In the genomic region with DNA sequence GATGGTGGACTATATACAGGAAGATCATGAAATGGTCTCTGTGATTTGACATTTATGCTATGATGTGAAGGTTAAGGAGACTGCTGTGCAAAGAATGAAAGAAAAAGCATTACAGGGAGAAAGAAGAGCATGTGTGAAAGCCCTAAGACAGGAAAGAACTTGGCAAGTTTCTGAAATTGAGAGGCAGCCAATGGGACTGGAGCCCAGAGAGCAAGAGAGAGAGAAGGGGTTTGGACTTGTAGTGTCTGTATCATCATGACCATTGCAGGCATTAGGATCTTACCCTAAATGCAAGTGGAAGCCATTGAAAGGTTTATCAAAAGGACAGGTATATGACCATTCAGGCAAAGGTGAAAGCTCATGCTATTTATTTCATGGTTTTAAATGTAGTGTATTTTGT, we compare ENCODE assay signal across 17 cellular contexts.
DNase-seq lines count a peak whose midpoint lies in the region; ATAC-seq lines count a peak whose summit lies in the region.
"Had no signal": no experiment of that assay in that cellular context is flagged by ENCODE, and none has a peak within 500 bp of the region (broad histone marks: within the 10 kb centered on the region; RNA-seq: fewer than 3 reads in every experiment).

No MANE protein-coding gene starts in this region.

- intact Hi-C loops in left cardiac atrium (cut with DNase I) (no loop called here), sciatic nerve (cut with DNase I) (no loop called here)

- no peaks in the 10 kb centered on the region for H3K27me3 ChIP-seq in MG63

- H3K36me3 ChIP-seq in MG63: no peaks in the 10 kb centered on the region

- no peak overlapping the region for H3K4me3 ChIP-seq in MG63

- ATAC-seq in esophagus mucosa: peak; percentile 42
- peak; percentile 70 to 84 for ATAC-seq in left cardiac atrium
- ATAC-seq in sciatic nerve: peak; percentile 70
- ATAC-seq in HG03280 (IDR thresholded peaks at IDR 0.05; ENCODE audit: unreplicated experiment): no peak
- no peak for ATAC-seq in GM19452 (IDR thresholded peaks at IDR 0.05; ENCODE audit: unreplicated experiment)
- no peak for ATAC-seq in HG03039 (IDR thresholded peaks at IDR 0.05; ENCODE audit: unreplicated experiment)
- ATAC-seq: activated CD4-positive, CD25-positive, alpha-beta regulatory T cell treated with anti-CD3 and anti-CD28 coated beads, Interleukin-2, amount 50 U/mL, for 24 hours; activated CD8-positive, alpha-beta T cell treated with anti-CD3 and anti-CD28 coated beads for 36 hours; activated naive CD8-positive, alpha-beta T cell treated with anti-CD3 and anti-CD28 coated beads, Interleukin-2, amount 50 U/mL, for 24 hours; natural killer cell had no signal

- DNase-seq in MG63 (peak; percentile 31), left cardiac atrium (no peak), sciatic nerve (ENCODE audit: low spot score) (no peak), amygdala (lab: John Stamatoyannopoulos, UW) (no peak)
- DNase-seq: activated CD8-positive, alpha-beta T cell treated with anti-CD3 and anti-CD28 coated beads for 36 hours; activated effector memory CD4-positive, alpha-beta T cell treated with anti-CD3 and anti-CD28 coated beads, Interleukin-2, amount 50 U/mL, for 16 hours; activated naive CD8-positive, alpha-beta T cell treated with anti-CD3 and anti-CD28 coated beads, Interleukin-2, amount 50 U/mL, for 24 hours; activated T-cell treated with anti-CD3 and anti-CD28 coated beads for 4 hours; mesenchymal stem cell; natural killer cell; NCI-H187; T1000 had no signal

- H3K9me3 ChIP-seq in MG63: no peaks in the 10 kb centered on the region

Comparison
In these comparisons a context has a peak if more than half of its experiments do, and no peak if none do; other contexts are left out.
1. ATAC-seq: peak in esophagus mucosa (single experiment), left cardiac atrium (2 of 2) and sciatic nerve (single experiment); none in HG03280 (single experiment), GM19452 (single experiment) and HG03039 (single experiment).